ENCODE assay signal across 8 cellular contexts in genomic region chr1:213051127-213051880, GRCh38. TPM values are rescaled to one million over a fixed set of nuclear protein-coding genes. Genes with fewer than 3 reads are reported as not detected.
DNase-seq lines count a peak whose midpoint lies in the region; FAIRE-seq and TF ChIP-seq lines count a peak whose summit lies in the region.

TSS of gene RPS6KC1 (plus strand) at chr1:213051241. CDS start at chr1:213051405, 164 bp downstream.

- H3K27ac ChIP-seq in neural progenitor cell (no peak within 1 kb of the TSS), stomach smooth muscle (ENCODE audit: low read length) (peak within 1 kb of the TSS; percentile 64)

- H3K27me3 ChIP-seq in neural progenitor cell, result peaks cover 16% of the 10 kb centered on the region
- H3K27me3 ChIP-seq in stomach smooth muscle (ENCODE audit: control insufficient read depth in 1 of 2, insufficient read depth in 2 of 2, low read length in 2 of 2), result no peaks in the 10 kb centered on the region

- H3K36me3 ChIP-seq in ES-I3 (ENCODE audit: insufficient read depth, low read length) (no peaks in the 10 kb centered on the region), neural progenitor cell (no peaks in the 10 kb centered on the region), stomach smooth muscle (ENCODE audit: control insufficient read depth in 2 of 2, insufficient read depth in 2 of 2, low read length in 2 of 2) (no peaks in the 10 kb centered on the region)

- no peaks in the 10 kb centered on the region for H3K9me3 ChIP-seq in ES-I3 (ENCODE audit: control insufficient read depth, insufficient read depth, low read length)
- H3K9me3 ChIP-seq in neural progenitor cell (ENCODE audit: low read depth), result no peaks in the 10 kb centered on the region
- H3K9me3 ChIP-seq in stomach smooth muscle (ENCODE audit: control insufficient read depth in 2 of 2, low read length in 2 of 2), result no peaks in the 10 kb centered on the region

- H4K20me1 ChIP-seq in neural progenitor cell (ENCODE audit: low read depth), result no peaks in the 10 kb centered on the region

- H3K4me1 ChIP-seq in ES-I3 (ENCODE audit: insufficient read depth, low read length) (peaks cover 18% of the 10 kb centered on the region), neural progenitor cell (peaks cover 4% of the 10 kb centered on the region), stomach smooth muscle (ENCODE audit: control insufficient read depth, insufficient read depth, low read length) (peaks cover 4% of the 10 kb centered on the region)

- H3K4me1 Mint-ChIP-seq in neural progenitor cell, result peaks cover 19% of the 10 kb centered on the region

- H3K79me2 ChIP-seq in neural progenitor cell (ENCODE audit: low read depth), result peaks cover 33% of the 10 kb centered on the region

- H3F3A ChIP-seq in neural progenitor cell (ENCODE audit: low read depth), result no peaks in the 10 kb centered on the region

- peak within 1 kb of the TSS; percentile 99 for H3K4me3 Mint-ChIP-seq in neural progenitor cell

- TF ChIP-seq CTCF in foreskin fibroblast (IDR thresholded peaks at IDR 0.05; ENCODE audit: low read depth, low read length), result no peak
- TF ChIP-seq CTCF in neural progenitor cell (IDR thresholded peaks at IDR 0.05), result no peak

- peak; percentile 82 for DNase-seq in H54 (ENCODE audit: insufficient read length, low spot score)
- DNase-seq in LoVo (ENCODE audit: low spot score), result peak; percentile 85
- peak; percentile 66 for DNase-seq in SHP77 treated with DMSO at 0.1 percent for 48 hours (lab: John Stamatoyannopoulos, UW)
- DNase-seq in activated gamma-delta T cell (lab: John Stamatoyannopoulos, UW), result peak; percentile 63
- peak; percentile 76 to 93 for DNase-seq in foreskin fibroblast
- DNase-seq in neural progenitor cell (ENCODE audit: low spot score), result peak; percentile 84

- H2AFZ ChIP-seq in neural progenitor cell (replicated peaks), result peak within 1 kb of the TSS; percentile 94

- TF ChIP-seq POLR2A in H54 (IDR thresholded peaks at IDR 0.05; ENCODE audit: low read depth, low read length), result peak; percentile 61

- H3K27ac Mint-ChIP-seq in neural progenitor cell, result peak within 1 kb of the TSS; percentile 96

- H3K4me2 ChIP-seq in neural progenitor cell, result peak within 1 kb of the TSS; percentile 95

- H3K27me3 Mint-ChIP-seq in neural progenitor cell (ENCODE audit: insufficient read depth, low read depth), result no peaks in the 10 kb centered on the region

- FAIRE-seq in H54 (lab: Jason Lieb, UNC), result peak; percentile 72

- peak within 1 kb of the TSS; percentile 91 to 100 for H3K4me3 ChIP-seq in foreskin fibroblast (ENCODE audit: low read depth in 1 of 2, low read length in 2 of 2)
- H3K4me3 ChIP-seq in neural progenitor cell, result peak within 1 kb of the TSS; percentile 87
- H3K4me3 ChIP-seq in stomach smooth muscle (ENCODE audit: low read length in 2 of 2), result peak within 1 kb of the TSS; percentile 92 to 95

- H3K9me3 Mint-ChIP-seq in neural progenitor cell, result peaks cover 14% of the 10 kb centered on the region

- H3K9ac ChIP-seq in ES-I3 (ENCODE audit: low read depth, low read length) (peak within 1 kb of the TSS; percentile 96), neural progenitor cell (peak within 1 kb of the TSS; percentile 17), stomach smooth muscle (ENCODE audit: low read length in 2 of 2) (peak within 1 kb of the TSS; percentile 82 to 86)

- peaks cover 6% of the 10 kb centered on the region for H3K36me3 Mint-ChIP-seq in neural progenitor cell

RNA-seq across cellular contexts. Expression of gene RPS6KC1, which starts in this region (rescaled TPM):
- total RNA-seq in neural progenitor cell (ENCODE audit: low replicate concordance), result 21.5 and 32.6 TPM in 2 replicates

Comparison
In these comparisons a context has a peak if more than half of its experiments do, and no peak if none do; other contexts are left out.
1. H3K9ac ChIP-seq: peak in every context shown above with its lines; median percentile 96 in ES-I3; 84 in stomach smooth muscle; 17 in neural progenitor cell.